ENCODE assay signal across 8 cellular contexts in the genomic region with DNA sequence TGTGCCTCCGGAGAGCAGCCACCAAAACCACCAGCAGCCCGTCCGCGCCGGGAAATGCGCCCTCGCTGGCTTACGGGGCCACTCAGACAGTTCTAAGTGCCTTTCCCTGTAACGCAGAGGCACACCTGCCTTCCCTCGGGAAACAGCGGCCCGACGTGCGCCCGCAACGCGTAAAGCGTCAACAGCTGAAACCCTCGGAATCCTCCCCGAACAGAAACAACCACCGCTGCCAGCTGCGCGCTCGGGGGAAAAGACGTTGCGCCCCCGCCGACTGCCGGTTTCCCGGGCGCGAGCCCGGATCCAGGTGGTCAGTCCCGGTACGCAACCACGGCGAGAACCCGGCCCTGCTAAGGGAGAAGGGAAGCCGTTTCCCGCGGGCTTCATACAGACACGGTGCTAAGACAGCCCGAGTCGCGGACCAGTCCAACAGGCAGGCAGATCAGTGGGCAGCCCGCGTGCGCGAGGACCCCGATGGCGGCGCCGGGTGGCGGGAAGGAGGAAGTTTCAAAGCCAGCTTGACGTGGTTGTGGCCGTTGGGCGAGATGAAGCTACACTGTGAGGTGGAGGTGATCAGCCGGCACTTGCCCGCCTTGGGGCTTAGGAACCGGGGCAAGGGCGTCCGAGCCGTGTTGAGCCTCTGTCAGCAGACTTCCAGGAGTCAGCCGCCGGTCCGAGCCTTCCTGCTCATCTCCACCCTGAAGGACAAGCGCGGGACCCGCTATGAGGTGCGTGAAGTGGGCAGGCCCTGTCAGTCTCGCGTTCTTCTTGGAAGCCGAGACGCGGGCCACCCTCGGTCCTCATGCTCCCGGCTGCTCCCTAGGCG. TPM values are rescaled to one million over a fixed set of nuclear protein-coding genes. Genes with fewer than 3 reads are reported as not detected.
DNase-seq lines count a peak whose midpoint lies in the region; ATAC-seq and TF ChIP-seq lines count a peak whose summit lies in the region.

Gene LRR1 (plus strand): TSS at position 462 of the 823 bp plus-strand sequence. CDS start 81 bp downstream, at position 543.

- H3K9ac ChIP-seq in SU-DHL-6 (ENCODE audit: low read length) (peak within 1 kb of the TSS; percentile 99), parathyroid adenoma (peak within 1 kb of the TSS; percentile 94)

- H3K36me3 ChIP-seq in SU-DHL-6 (ENCODE audit: low read length) (peaks cover 5% of the 10 kb centered on the region; the same call in 1 of the 2 replicates), parathyroid adenoma (ENCODE audit: control insufficient read depth, insufficient read depth, low read length) (no peaks in the 10 kb centered on the region), thyroid gland (no peaks in the 10 kb centered on the region)

- H3K27me3 ChIP-seq in SU-DHL-6 (ENCODE audit: low read length) (no peaks in the 10 kb centered on the region), parathyroid adenoma (ENCODE audit: control insufficient read depth, insufficient read depth, low read length) (no peaks in the 10 kb centered on the region), thyroid gland (no peaks in the 10 kb centered on the region)

- H3F3A ChIP-seq in SU-DHL-6 (ENCODE audit: insufficient read depth): peaks cover 9% of the 10 kb centered on the region

- H3K79me2 ChIP-seq in SU-DHL-6 (ENCODE audit: insufficient read depth, low read length) (peaks cover 60% of the 10 kb centered on the region), parathyroid adenoma (no peaks in the 10 kb centered on the region)

- peak within 1 kb of the TSS; percentile 83 for H3K27ac ChIP-seq in SU-DHL-6 (ENCODE audit: low read depth, low read length)
- H3K27ac ChIP-seq in parathyroid adenoma: peak within 1 kb of the TSS; percentile 99
- H3K27ac ChIP-seq in thyroid gland: peak within 1 kb of the TSS; percentile 86 to 93 (median 92)

- peaks cover 10% of the 10 kb centered on the region for H3K36me3 Mint-ChIP-seq in activated naive CD8-positive, alpha-beta T cell treated with anti-CD3 and anti-CD28 coated beads, Interleukin-2, amount 10 ng/mL, durations not matched to agents 7 days and 5 days

- H3K4me1 ChIP-seq in parathyroid adenoma (no peaks in the 10 kb centered on the region), thyroid gland (peaks cover 4 to 6% of the 10 kb centered on the region in 2 donors)

- no peaks in the 10 kb centered on the region for H3K9me3 ChIP-seq in SU-DHL-6 (ENCODE audit: insufficient read depth, low read length)
- H3K9me3 ChIP-seq in parathyroid adenoma (ENCODE audit: control insufficient read depth, low read length): no peaks in the 10 kb centered on the region
- no peaks in the 10 kb centered on the region for H3K9me3 ChIP-seq in thyroid gland

- peaks cover 28% of the 10 kb centered on the region for H3K4me1 Mint-ChIP-seq in activated naive CD8-positive, alpha-beta T cell treated with anti-CD3 and anti-CD28 coated beads, Interleukin-2, amount 10 ng/mL, durations not matched to agents 7 days and 5 days

- peak; percentile 47 for ATAC-seq in HG02588 (IDR thresholded peaks at IDR 0.05; ENCODE audit: unreplicated experiment)
- ATAC-seq in activated naive CD8-positive, alpha-beta T cell treated with anti-CD3 and anti-CD28 coated beads, Interleukin-2, amount 10 ng/mL, durations not matched to agents 7 days and 5 days (ENCODE audit: low read depth): peak; percentile 83
- ATAC-seq in Right ventricle myocardium inferior: peak; percentile 90

- H3K4me3 Mint-ChIP-seq in activated naive CD8-positive, alpha-beta T cell treated with anti-CD3 and anti-CD28 coated beads, Interleukin-2, amount 10 ng/mL, durations not matched to agents 7 days and 5 days: peak within 1 kb of the TSS; percentile 95

- H4K20me1 ChIP-seq in SU-DHL-6 (ENCODE audit: low read depth, low read length): no peaks in the 10 kb centered on the region

- intact Hi-C loops in Right ventricle myocardium inferior (cut with DNase I): loop anchor here (2.0 kb wide), 1 partner anchor 20 kb away; no protein-coding TSS in a partner anchor
- intact Hi-C loops in thyroid gland (cut with DNase I): no loop called here

- H3K27me3 Mint-ChIP-seq in activated naive CD8-positive, alpha-beta T cell treated with anti-CD3 and anti-CD28 coated beads, Interleukin-2, amount 10 ng/mL, durations not matched to agents 7 days and 5 days: peaks cover 2% of the 10 kb centered on the region

- TF ChIP-seq CTCF in GM10266 (IDR thresholded peaks at IDR 0.05; ENCODE audit: control insufficient read depth, insufficient read depth, low read depth, missing control alignments): no peak
- TF ChIP-seq CTCF in SU-DHL-6 (IDR thresholded peaks at IDR 0.05; ENCODE audit: insufficient read depth, low read length, poor library complexity, severe bottlenecking): no peak
- peak; percentile 23 for TF ChIP-seq CTCF in parathyroid adenoma (IDR thresholded peaks at IDR 0.05)
- peak in 1 of 6 experiments; percentile 13 for TF ChIP-seq CTCF in thyroid gland (IDR thresholded peaks at IDR 0.05)

- H3K27ac Mint-ChIP-seq in activated naive CD8-positive, alpha-beta T cell treated with anti-CD3 and anti-CD28 coated beads, Interleukin-2, amount 10 ng/mL, durations not matched to agents 7 days and 5 days: peak within 1 kb of the TSS; percentile 97

- DNase-seq in GM10266 (ENCODE audit: extremely low spot score): peak; percentile 82
- peak; percentile 85 for DNase-seq in NCI-H1092 (lab: John Stamatoyannopoulos, UW)
- DNase-seq in activated naive CD8-positive, alpha-beta T cell treated with anti-CD3 and anti-CD28 coated beads, Interleukin-2, amount 10 ng/mL, durations not matched to agents 7 days and 5 days: peak; percentile 94
- peak; percentile 95 for DNase-seq in Right ventricle myocardium inferior (ENCODE audit: missing footprints)
- DNase-seq in thyroid gland: peak; percentile 84 to 88

- H2AFZ ChIP-seq in SU-DHL-6 (ENCODE audit: low read depth, low read length, severe bottlenecking) (peak within 1 kb of the TSS; percentile 55), parathyroid adenoma (peak within 1 kb of the TSS; percentile 98)

- H3K4me2 ChIP-seq in SU-DHL-6 (ENCODE audit: low read depth, low read length, poor library complexity, severe bottlenecking) (peak within 1 kb of the TSS; percentile 96), parathyroid adenoma (ENCODE audit: low read length) (peak within 1 kb of the TSS; percentile 92)

- H3K9me3 Mint-ChIP-seq in activated naive CD8-positive, alpha-beta T cell treated with anti-CD3 and anti-CD28 coated beads, Interleukin-2, amount 10 ng/mL, durations not matched to agents 7 days and 5 days: no peaks in the 10 kb centered on the region

- POLR2A ChIA-PET in activated naive CD8-positive, alpha-beta T cell treated with anti-CD3 and anti-CD28 coated beads, Interleukin-2, amount 10 ng/mL, durations not matched to agents 7 days and 5 days (lab: Charles Lee): interaction anchor here (0.5 to 3.5 kb wide), 16 partner anchors 9 to 483 kb away, joined by 3 to 79 read pairs (median 7); partner anchors contain the start of genes DNAAF2, KLHDC2, MGAT2 and NEMF

- H3K4me3 ChIP-seq in SU-DHL-6 (ENCODE audit: insufficient read depth, low read length, poor library complexity, severe bottlenecking) (peak within 1 kb of the TSS; percentile 97), parathyroid adenoma (ENCODE audit: low read depth, low read length) (peak within 1 kb of the TSS; percentile 77), thyroid gland (replicated peaks in 1 of 3) (peak within 1 kb of the TSS; percentile 47 to 67 (median 65))

- 0% methylated on average over 1 to 54 of the region's 78 CpGs for WGBS in thyroid gland, 2 donors

- no peaks in the 10 kb centered on the region for H3K9me2 ChIP-seq in SU-DHL-6 (replicated peaks; ENCODE audit: insufficient read depth, low read length)

- peak in 1 of 2 donors; percentile 76 for TF ChIP-seq POLR2A in thyroid gland (IDR thresholded peaks at IDR 0.05)

RNA-seq across cellular contexts. Expression of gene LRR1, which starts in this region (rescaled TPM):
- 10 to 100 TPM; 43.7 to 44.3 TPM for total RNA-seq in activated naive CD8-positive, alpha-beta T cell treated with anti-CD3 and anti-CD28 coated beads, Interleukin-2, amount 10 ng/mL, durations not matched to agents 7 days and 5 days
- total RNA-seq in Right ventricle myocardium inferior: 6.2 TPM
- 1 to 10 TPM; 5.2 to 8.9 (median 6.9) TPM for total RNA-seq in thyroid gland

Comparison
In these comparisons a context has a peak if more than half of its experiments do, and no peak if none do; other contexts are left out.
1. Peak in every context shown above with its lines: DNase-seq, ATAC-seq, H3K4me3 ChIP-seq and H3K27ac ChIP-seq.